Comparison of ENCODE assay signal across 15 cellular contexts in genomic region chr6:133097208-133097607, GRCh38.
"Had no signal": no experiment of that assay in that cellular context is flagged by ENCODE, and none has a peak within 500 bp of the region (broad histone marks: within the 10 kb centered on the region; RNA-seq: fewer than 3 reads in every experiment).

No MANE protein-coding gene starts in this region.

- H3K4me3 Mint-ChIP-seq: naive thymus-derived CD8-positive, alpha-beta T cell had no signal

- H3K4me1 Mint-ChIP-seq: naive thymus-derived CD8-positive, alpha-beta T cell had no signal

- ATAC-seq: gastroesophageal sphincter; left colon; left ventricle myocardium superior; mucosa of descending colon; naive thymus-derived CD8-positive, alpha-beta T cell; right cardiac atrium had no signal

- H3K27ac ChIP-seq: coronary artery, esophagus muscularis mucosa, gastroesophageal sphincter, ovary had no signal

- H3K36me3 Mint-ChIP-seq: naive thymus-derived CD8-positive, alpha-beta T cell had no signal

- DNase-seq: effector CD4-positive, alpha-beta T cell; left colon; left ventricle myocardium superior; mucosa of descending colon; naive thymus-derived CD8-positive, alpha-beta T cell; nucleus accumbens; ovary; right cardiac atrium; stimulated activated CD4-positive, alpha-beta T cell treated with anti-CD3 and anti-CD28 coated beads, Interleukin-2, amount 100 ng/mL, for 48 hours; stimulated activated naive CD4-positive, alpha-beta T cell treated with Interleukin-2 at 50 U/mL for 16 hours; trophoblast cell had no signal

- H3K27ac Mint-ChIP-seq: naive thymus-derived CD8-positive, alpha-beta T cell; progenitor cell of endocrine pancreas had no signal
